8 cellular contexts compared by ENCODE assay signal in the genomic region with DNA sequence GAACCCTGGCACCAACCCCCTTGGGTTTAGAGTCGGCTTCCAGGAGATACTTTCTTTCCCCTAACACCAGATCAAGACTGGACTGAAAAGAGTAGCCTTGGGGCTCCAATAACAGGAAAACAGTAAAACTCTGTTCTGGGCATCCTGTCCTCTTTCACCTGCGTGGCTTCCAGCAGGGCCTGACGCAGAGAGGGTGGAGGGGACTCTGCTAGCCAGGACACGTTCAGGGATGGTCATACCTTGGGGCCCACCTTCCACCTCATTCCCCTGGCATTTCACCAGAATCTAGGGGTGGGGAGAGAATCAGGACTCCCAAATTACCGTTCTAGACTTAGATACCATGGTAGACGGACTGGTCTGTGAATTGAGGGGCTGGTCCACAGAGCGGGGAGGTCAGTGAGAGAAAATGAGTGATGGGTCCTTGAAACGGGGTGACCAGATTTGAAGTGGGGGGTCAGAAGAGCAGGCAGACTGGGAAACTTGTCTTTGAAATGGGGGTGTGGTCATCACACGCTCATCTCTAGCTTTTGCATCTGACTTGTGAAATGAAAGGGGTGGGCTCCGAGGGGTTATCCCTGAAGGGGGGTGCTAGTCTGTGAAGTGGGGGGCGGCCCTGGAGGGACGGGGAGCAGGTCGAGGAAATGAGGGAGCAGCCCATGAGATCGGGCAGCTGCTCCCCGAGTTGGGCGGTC. TPM values are rescaled to one million over a fixed set of nuclear protein-coding genes. Genes with fewer than 3 reads are reported as not detected.
DNase-seq lines count a peak whose midpoint lies in the region; ATAC-seq and TF ChIP-seq lines count a peak whose summit lies in the region.

No MANE protein-coding gene starts in this region.

- intact Hi-C loops in activated CD8-positive, alpha-beta T cell treated with anti-CD3 and anti-CD28 coated beads for 36 hours (cut with micrococcal nuclease) = no loop called here
- intact Hi-C loops in right cardiac atrium (cut with DNase I) = loop anchor here in 3 of 4 donors (1.0 to 2.0 kb wide), 2 partner anchors 36 kb away; no protein-coding TSS in a partner anchor

- H3K4me1 ChIP-seq in right cardiac atrium (ENCODE audit: control insufficient read depth, insufficient read depth, low read length) (peaks cover 14% of the 10 kb centered on the region), skeletal muscle tissue (ENCODE audit: control insufficient read depth in 3 of 3, insufficient read depth in 3 of 3, low read length in 3 of 3) (peaks cover 45 to 53% (median 48%) of the 10 kb centered on the region in 3 donors)

- H3K36me3 Mint-ChIP-seq in activated CD8-positive, alpha-beta T cell treated with anti-CD3 and anti-CD28 coated beads for 36 hours (ENCODE audit: low read depth) = no peaks in the 10 kb centered on the region

- CTCF ChIA-PET in activated CD8-positive, alpha-beta T cell treated with anti-CD3 and anti-CD28 coated beads for 36 hours (lab: Charles Lee) = interaction anchor here (0.6 to 25.9 kb wide), 13 partner anchors 10 to 350 kb away, joined by 3 to 749 read pairs (median 16); a partner anchor contains a TSS

- H3K4me3 Mint-ChIP-seq in activated CD8-positive, alpha-beta T cell treated with anti-CD3 and anti-CD28 coated beads for 36 hours = peak overlapping the region; percentile 78

- no peak for ATAC-seq in activated CD8-positive, alpha-beta T cell treated with anti-CD3 and anti-CD28 coated beads for 36 hours
- ATAC-seq in right cardiac atrium (peak; percentile 6 to 40), GM21515 (IDR thresholded peaks at IDR 0.05; ENCODE audit: unreplicated experiment) (no peak), GM18520 (IDR thresholded peaks at IDR 0.05; ENCODE audit: unreplicated experiment) (no peak)

- 8% methylated on average over 16 of the region's 16 CpGs for WGBS in right cardiac atrium

- H3K9me3 ChIP-seq in right cardiac atrium (ENCODE audit: control insufficient read depth, low read length) (no peaks in the 10 kb centered on the region), skeletal muscle tissue (ENCODE audit: control insufficient read depth in 3 of 3, low read length in 3 of 3) (no peaks in the 10 kb centered on the region)

- no peaks in the 10 kb centered on the region for H3K9me3 Mint-ChIP-seq in activated CD8-positive, alpha-beta T cell treated with anti-CD3 and anti-CD28 coated beads for 36 hours

- peak overlapping the region; percentile 65 to 96 (median 96) for H3K9ac ChIP-seq in skeletal muscle tissue (ENCODE audit: low read depth in 1 of 3, low read length in 3 of 3)

- H3K36me3 ChIP-seq in H7 (replicated peaks; ENCODE audit: control insufficient read depth, insufficient read depth, low read length) (0 out of 2 replicates have a peak, but pooled peaks cover 3% of the 10 kb centered on the region), skeletal muscle tissue (ENCODE audit: control insufficient read depth in 3 of 3, insufficient read depth in 3 of 3, low read length in 3 of 3) (peaks cover 0 to 2% (median 0%) of the 10 kb centered on the region in 3 donors)

- H3K27ac ChIP-seq in right cardiac atrium (ENCODE audit: low read length) (peak overlapping the region; percentile 95), skeletal muscle tissue (ENCODE audit: low read depth, low read length) (peak overlapping the region; percentile 96)

- no peaks in the 10 kb centered on the region for H3K27me3 ChIP-seq in H7 (ENCODE audit: control insufficient read depth, insufficient read depth, low read length)
- no peaks in the 10 kb centered on the region for H3K27me3 ChIP-seq in right cardiac atrium (ENCODE audit: control insufficient read depth, insufficient read depth)
- H3K27me3 ChIP-seq in skeletal muscle tissue (ENCODE audit: control insufficient read depth in 3 of 3, insufficient read depth in 3 of 3, low read length in 3 of 3) = no peaks in the 10 kb centered on the region

- peak overlapping the region; percentile 95 for H3K4me3 ChIP-seq in H7 (ENCODE audit: insufficient read depth, low read depth, low read length)
- H3K4me3 ChIP-seq in right cardiac atrium (ENCODE audit: low read length) = peak overlapping the region; percentile 96
- H3K4me3 ChIP-seq in skeletal muscle tissue (ENCODE audit: low read length in 3 of 3) = peak overlapping the region; percentile 82 to 88 (median 85)

- peaks cover 53% of the 10 kb centered on the region for H3K4me1 Mint-ChIP-seq in activated CD8-positive, alpha-beta T cell treated with anti-CD3 and anti-CD28 coated beads for 36 hours (ENCODE audit: low read depth)

- POLR2A ChIA-PET in activated CD8-positive, alpha-beta T cell treated with anti-CD3 and anti-CD28 coated beads for 36 hours (lab: Charles Lee) = interaction anchor here (0.6 to 12.6 kb wide), 14 partner anchors 7 to 148 kb away, joined by 3 to 207 read pairs (median 4); a partner anchor contains a TSS

- DNase-seq in H7 (no peak), right cardiac atrium (no peak), AG08396 (ENCODE audit: low spot score) (no peak), COR-L47 (lab: John Stamatoyannopoulos, UW) (no peak)
- DNase-seq in activated CD8-positive, alpha-beta T cell treated with anti-CD3 and anti-CD28 coated beads for 36 hours = peak; percentile 31

- no peaks in the 10 kb centered on the region for H3K27me3 Mint-ChIP-seq in activated CD8-positive, alpha-beta T cell treated with anti-CD3 and anti-CD28 coated beads for 36 hours

- H3K27ac Mint-ChIP-seq in activated CD8-positive, alpha-beta T cell treated with anti-CD3 and anti-CD28 coated beads for 36 hours = peak overlapping the region; percentile 79

- no peak for TF ChIP-seq CTCF in activated CD8-positive, alpha-beta T cell treated with anti-CD3 and anti-CD28 coated beads for 36 hours (IDR thresholded peaks at IDR 0.05)

RNA-seq across cellular contexts. Expression of a gene that starts 0.9 kb away (rescaled TPM):
- 76.1 and 89.9 TPM in 2 replicates for total RNA-seq in H7 (2014; rRNA removed; shearing (Covaris generic))
- 10 to 100 TPM; 40.2 to 45.3 TPM for total RNA-seq in activated CD8-positive, alpha-beta T cell treated with anti-CD3 and anti-CD28 coated beads for 36 hours
- total RNA-seq in right cardiac atrium (10 to 100 TPM; 67.8 to 89.8 (median 80.2) TPM), skeletal muscle tissue (20.9 TPM)
- 77.3 TPM for polyA plus RNA-seq in right cardiac atrium

RNA-seq across cellular contexts. Expression of a gene that starts 27.0 kb away (rescaled TPM):
- under 0.01 TPM in 2 replicates for total RNA-seq in H7 (2014; rRNA removed; shearing (Covaris generic))
- 1,000 to 10,000 TPM in 1 of 2 experiments, 100 to 1,000 TPM in 1; 923 to 1,303 TPM for total RNA-seq in activated CD8-positive, alpha-beta T cell treated with anti-CD3 and anti-CD28 coated beads for 36 hours
- total RNA-seq in right cardiac atrium (over 10,000 TPM; 12,754 to 31,201 (median 26,788) TPM), skeletal muscle tissue (under 0.01 TPM)
- polyA plus RNA-seq in right cardiac atrium = not detected

RNA-seq across cellular contexts. Expression of a gene that starts 28.4 kb away (rescaled TPM):
- under 0.01 TPM in 2 replicates for total RNA-seq in H7 (2014; rRNA removed; shearing (Covaris generic))
- 1,000 to 10,000 TPM in 1 of 2 experiments, 100 to 1,000 TPM in 1; 692 to 1,025 TPM for total RNA-seq in activated CD8-positive, alpha-beta T cell treated with anti-CD3 and anti-CD28 coated beads for 36 hours
- total RNA-seq in right cardiac atrium (1,000 to 10,000 TPM; 1,094 to 5,230 (median 2,674) TPM), skeletal muscle tissue (under 0.01 TPM)
- not detected for polyA plus RNA-seq in right cardiac atrium

RNA-seq across cellular contexts. Expression of a gene that starts 37.5 kb away (rescaled TPM):
- total RNA-seq in H7 (2014; rRNA removed; shearing (Covaris generic)) = 3.1 and 4.1 TPM in 2 replicates
- 1 to 10 TPM; 2.7 to 3.3 TPM for total RNA-seq in activated CD8-positive, alpha-beta T cell treated with anti-CD3 and anti-CD28 coated beads for 36 hours
- total RNA-seq in right cardiac atrium (1 to 10 TPM; 3.0 to 6.9 (median 6.2) TPM), skeletal muscle tissue (3.7 TPM)
- 6.0 TPM for polyA plus RNA-seq in right cardiac atrium

Comparison
In these comparisons a context has a peak if more than half of its experiments do, and no peak if none do; other contexts are left out.
1. ATAC-seq: peak in right cardiac atrium (2 of 2); none in activated CD8-positive, alpha-beta T cell treated with anti-CD3 and anti-CD28 coated beads for 36 hours (single experiment), GM21515 (single experiment) and GM18520 (single experiment).
2. RNA of a gene that starts 27.0 kb away (total RNA-seq): 12,754 to 31,201 TPM in right cardiac atrium and 923 to 1,303 TPM in activated CD8-positive, alpha-beta T cell treated with anti-CD3 and anti-CD28 coated beads for 36 hours; under 0.01 TPM in H7 and under 0.01 TPM in skeletal muscle tissue (single experiment); every median in the first group is over 100 times any median in the second.
3. RNA of a gene that starts 28.4 kb away (total RNA-seq): 1,094 to 5,230 TPM in right cardiac atrium and 692 to 1,025 TPM in activated CD8-positive, alpha-beta T cell treated with anti-CD3 and anti-CD28 coated beads for 36 hours; under 0.01 TPM in H7 and under 0.01 TPM in skeletal muscle tissue (single experiment); every median in the first group is over 100 times any median in the second.
4. Peak in every context shown above with its lines, with median percentiles within 50 percentile points of each other: H3K4me3 ChIP-seq.